In the genomic region with DNA sequence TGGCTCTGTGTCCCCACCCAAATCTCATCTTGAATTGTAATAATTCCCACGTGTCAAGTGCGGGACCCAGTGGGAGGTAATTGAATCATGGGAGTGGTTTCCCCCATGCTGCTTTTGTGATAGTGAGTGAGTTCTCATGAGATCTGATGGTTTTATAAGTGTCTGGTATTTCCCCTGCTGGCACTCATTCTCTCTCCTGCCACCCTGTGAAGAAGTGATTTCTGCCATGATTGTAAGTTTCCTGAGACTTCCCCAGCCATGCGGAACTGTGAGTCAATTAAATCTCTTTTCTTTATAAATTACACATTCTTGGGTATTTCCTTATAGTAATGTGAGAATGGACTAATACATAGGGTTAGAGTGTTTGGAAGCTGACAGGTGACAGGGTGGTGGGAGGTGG, we compare ENCODE assay signal across 8 cellular contexts. TPM values are rescaled to one million over a fixed set of nuclear protein-coding genes. Genes with fewer than 3 reads are reported as not detected.
"Had no signal": no experiment of that assay in that cellular context is flagged by ENCODE, and none has a peak within 500 bp of the region (broad histone marks: within the 10 kb centered on the region; RNA-seq: fewer than 3 reads in every experiment).

No MANE protein-coding gene starts in this region.

RNA-seq across cellular contexts. Expression of gene PROK1, which starts 11.1 kb away (rescaled TPM):
- total RNA-seq: GM23248, H4, H7, HepG2, HFFc6, HT1080, K562 had no signal
- polyA plus RNA-seq: GM23248, IgD-negative memory B cell had no signal
